ENCODE assay signal across 10 cellular contexts in genomic region chr1:22831729-22832413, GRCh38.
DNase-seq lines count a peak whose midpoint lies in the region; ATAC-seq and TF ChIP-seq lines count a peak whose summit lies in the region.
"Had no signal": no experiment of that assay in that cellular context is flagged by ENCODE, and none has a peak within 500 bp of the region (broad histone marks: within the 10 kb centered on the region; RNA-seq: fewer than 3 reads in every experiment).

No MANE protein-coding gene starts in this region.

- peak; percentile 30 for TF ChIP-seq CTCF in foreskin keratinocyte (conservative IDR thresholded peaks at IDR 0.05)

- no peaks in the 10 kb centered on the region for H3K9me3 ChIP-seq in SJCRH30 (replicated peaks)
- H3K9me3 ChIP-seq: BLaER1 had no signal

- peak; percentile 28 for DNase-seq in activated CD4-positive, alpha-beta T cell treated with anti-CD3 and anti-CD28 coated beads for 48 hours
- DNase-seq in activated CD4-positive, alpha-beta T cell treated with anti-CD3 and anti-CD28 coated beads, Interleukin-2, amount 50 U/mL, for 4 hours, result no peak
- peak; percentile 45 to 50 for DNase-seq in SJCRH30
- peak; percentile 93 to 96 for DNase-seq in foreskin keratinocyte
- peak; percentile 84 for DNase-seq in stromal cell of bone marrow (ENCODE audit: low read depth)
- DNase-seq in NCI-H2171 (lab: John Stamatoyannopoulos, UW), result no peak
- DNase-seq: NCI-H2227 treated with DMSO at 0.1 percent for 48 hours had no signal

- 0 out of 2 replicates have a peak, but pooled peaks cover 2% of the 10 kb centered on the region for H3K4me1 ChIP-seq in SJCRH30
- H3K4me1 ChIP-seq in foreskin keratinocyte, result peaks cover 39% of the 10 kb centered on the region
- H3K4me1 ChIP-seq: BLaER1 had no signal

- H3K36me3 ChIP-seq in SJCRH30, result no peaks in the 10 kb centered on the region
- H3K36me3 ChIP-seq: BLaER1 had no signal

- H3K27ac ChIP-seq in SJCRH30, result no peak overlapping the region
- H3K27ac ChIP-seq in foreskin keratinocyte, result peak overlapping the region; percentile 78
- H3K27ac ChIP-seq: BLaER1 had no signal

- no peak overlapping the region for H3K4me3 ChIP-seq in SJCRH30
- H3K4me3 ChIP-seq: BLaER1 had no signal

- H3K27me3 ChIP-seq in SJCRH30 (no peaks in the 10 kb centered on the region), foreskin keratinocyte (no peaks in the 10 kb centered on the region)
- H3K27me3 ChIP-seq: BLaER1 had no signal

- ATAC-seq in foreskin keratinocyte (peak; percentile 92), GM19452 (IDR thresholded peaks at IDR 0.05; ENCODE audit: unreplicated experiment) (no peak), HG03196 (IDR thresholded peaks at IDR 0.05; ENCODE audit: unreplicated experiment) (no peak)

Comparison
In these comparisons a context has a peak if more than half of its experiments do, and no peak if none do; other contexts are left out.
1. DNase-seq: peak in activated CD4-positive, alpha-beta T cell treated with anti-CD3 and anti-CD28 coated beads for 48 hours (single experiment), SJCRH30 (2 of 2), foreskin keratinocyte (2 of 2) and stromal cell of bone marrow (single experiment); none in activated CD4-positive, alpha-beta T cell treated with anti-CD3 and anti-CD28 coated beads, Interleukin-2, amount 50 U/mL, for 4 hours (0 of 2) and NCI-H2171 (single experiment).